Comparison of ENCODE assay signal across 9 cellular contexts in genomic region chr11:125224391-125225015, GRCh38. TPM values are rescaled to one million over a fixed set of nuclear protein-coding genes. Genes with fewer than 3 reads are reported as not detected.
DNase-seq lines count a peak whose midpoint lies in the region; ATAC-seq, FAIRE-seq and TF ChIP-seq lines count a peak whose summit lies in the region.
"Had no signal": no experiment of that assay in that cellular context is flagged by ENCODE, and none has a peak within 500 bp of the region (broad histone marks: within the 10 kb centered on the region; RNA-seq: fewer than 3 reads in every experiment).

No MANE protein-coding gene starts in this region.

- no peak overlapping the region for H3K27ac ChIP-seq in endothelial cell of umbilical vein (ENCODE audit: insufficient read depth, low read depth, low read length)

- H3K4me1 ChIP-seq in BE2C (no peaks in the 10 kb centered on the region), endothelial cell of umbilical vein (ENCODE audit: control insufficient read depth, extremely low read depth, insufficient read depth, low read length) (no peaks in the 10 kb centered on the region)

- no peak overlapping the region for H3K27ac Mint-ChIP-seq in mesothelial cell of epicardium
- no peak overlapping the region for H3K27ac Mint-ChIP-seq in activated T-cell treated with anti-CD3 and anti-CD28 coated beads, Interleukin-2, amount 50 U/mL, for 72 hours

- TF ChIP-seq CTCF in BE2C (IDR thresholded peaks at IDR 0.05; ENCODE audit: low read depth, low read length) = peak; percentile 16; the same call in 1 of the 2 replicates
- TF ChIP-seq CTCF in endothelial cell of umbilical vein (IDR thresholded peaks at IDR 0.05; ENCODE audit: extremely low read depth in 1 of 2, insufficient read depth in 1 of 2, low read depth in 1 of 2, low read length in 2 of 2) = peak in 1 of 2 donors; percentile 28
- TF ChIP-seq CTCF in mesothelial cell of epicardium (IDR thresholded peaks at IDR 0.05; ENCODE audit: unreplicated experiment) = peak; percentile 30

- DNase-seq in BE2C = no peak
- peak; percentile 12 for DNase-seq in M059J (ENCODE audit: low read depth)
- peak; percentile 45 for DNase-seq in endothelial cell of umbilical vein (ENCODE audit: low read depth, low spot score)
- no peak for DNase-seq in mesothelial cell of epicardium (ENCODE audit: low spot score in 2 of 2, unreplicated experiment in 2 of 2)
- DNase-seq in effector CD8-positive, alpha-beta T cell (lab: John Stamatoyannopoulos, UW) = no peak
- DNase-seq in NCI-H2029 (lab: John Stamatoyannopoulos, UW) = no peak
- DNase-seq in activated T-cell treated with anti-CD3 and anti-CD28 coated beads, Interleukin-2, amount 50 U/mL, for 72 hours = no peak
- DNase-seq: NCI-H146 had no signal

- H3K27me3 ChIP-seq in BE2C (peaks cover 12% of the 10 kb centered on the region), endothelial cell of umbilical vein (ENCODE audit: control insufficient read depth in 2 of 2, insufficient read depth in 2 of 2, low read length in 2 of 2) (peaks cover 0 to 2% of the 10 kb centered on the region in 2 experiments)

- H3K27me3 Mint-ChIP-seq in mesothelial cell of epicardium (ENCODE audit: low read depth) = peaks cover 5% of the 10 kb centered on the region
- no peaks in the 10 kb centered on the region for H3K27me3 Mint-ChIP-seq in activated T-cell treated with anti-CD3 and anti-CD28 coated beads, Interleukin-2, amount 50 U/mL, for 72 hours (ENCODE audit: low read depth)

- dilution Hi-C loops in endothelial cell of umbilical vein (cut with MboI; ENCODE audit: extremely low pct_ligation_motif_present, low sequenced_read_pairs) = no loop called here

- no peaks in the 10 kb centered on the region for H3K36me3 Mint-ChIP-seq in mesothelial cell of epicardium
- no peaks in the 10 kb centered on the region for H3K36me3 Mint-ChIP-seq in activated T-cell treated with anti-CD3 and anti-CD28 coated beads, Interleukin-2, amount 50 U/mL, for 72 hours (ENCODE audit: insufficient read depth in 2 of 2)

- intact Hi-C loops in endothelial cell of umbilical vein (cut with micrococcal nuclease) = loop anchor here (1.0 to 2.0 kb wide), 3 partner anchors 58 to 133 kb away; no protein-coding TSS in a partner anchor

- H2AFZ ChIP-seq in endothelial cell of umbilical vein (ENCODE audit: low read depth, low read length) = no peak overlapping the region

- POLR2A ChIA-PET in endothelial cell of umbilical vein (lab: Charles Lee) = no interaction called here

- H3K9me3 ChIP-seq in BE2C (no peaks in the 10 kb centered on the region), endothelial cell of umbilical vein (replicated peaks; ENCODE audit: control insufficient read depth, insufficient read depth, low read length) (no peaks in the 10 kb centered on the region)

- TF ChIP-seq POLR2A in endothelial cell of umbilical vein (IDR thresholded peaks at IDR 0.05; ENCODE audit: low read depth, low read length) = no peak

- H3K4me3 Mint-ChIP-seq in mesothelial cell of epicardium = no peak overlapping the region
- no peak overlapping the region for H3K4me3 Mint-ChIP-seq in activated T-cell treated with anti-CD3 and anti-CD28 coated beads, Interleukin-2, amount 50 U/mL, for 72 hours

- H3K4me1 Mint-ChIP-seq in mesothelial cell of epicardium = peaks cover 53% of the 10 kb centered on the region
- no peaks in the 10 kb centered on the region for H3K4me1 Mint-ChIP-seq in activated T-cell treated with anti-CD3 and anti-CD28 coated beads, Interleukin-2, amount 50 U/mL, for 72 hours (ENCODE audit: low read depth)

- H3K9ac ChIP-seq in endothelial cell of umbilical vein (replicated peaks; ENCODE audit: extremely low read depth, insufficient read depth, low read length) = no peak overlapping the region

- CTCF ChIA-PET in endothelial cell of umbilical vein (lab: Charles Lee) = interaction anchor here (0.6 to 3.4 kb wide), 14 partner anchors 10 to 387 kb away, joined by 3 to 21 read pairs (median 4); partner anchors contain the start of gene PKNOX2

- H3K36me3 ChIP-seq in BE2C (no peaks in the 10 kb centered on the region), endothelial cell of umbilical vein (ENCODE audit: control insufficient read depth in 2 of 2, extremely low read depth in 1 of 2, insufficient read depth in 2 of 2, low read length in 2 of 2) (no peaks in the 10 kb centered on the region)

- H4K20me1 ChIP-seq in endothelial cell of umbilical vein (replicated peaks; ENCODE audit: control insufficient read depth, extremely low read depth, insufficient read depth, low read length) = no peaks in the 10 kb centered on the region

- H3K9me3 Mint-ChIP-seq in mesothelial cell of epicardium = no peaks in the 10 kb centered on the region
- H3K9me3 Mint-ChIP-seq in activated T-cell treated with anti-CD3 and anti-CD28 coated beads, Interleukin-2, amount 50 U/mL, for 72 hours = no peaks in the 10 kb centered on the region

- no peaks in the 10 kb centered on the region for H3K79me2 ChIP-seq in endothelial cell of umbilical vein (ENCODE audit: control insufficient read depth, insufficient read depth, low read length)

- H3K9me1 ChIP-seq in endothelial cell of umbilical vein (replicated peaks; ENCODE audit: control insufficient read depth, extremely low read depth, insufficient read depth, low read length) = no peaks in the 10 kb centered on the region

- ATAC-seq in activated T-cell treated with anti-CD3 and anti-CD28 coated beads, Interleukin-2, amount 50 U/mL, for 72 hours (replicated peaks in 1 of 2) = no peak
- ATAC-seq in HG02885 (IDR thresholded peaks at IDR 0.05; ENCODE audit: poor library complexity, unreplicated experiment) = no peak

- no peak overlapping the region for H3K4me2 ChIP-seq in endothelial cell of umbilical vein (ENCODE audit: insufficient read depth, low read length)

- H3K4me3 ChIP-seq in BE2C (ENCODE audit: low read depth, low read length) (no peak overlapping the region), endothelial cell of umbilical vein (replicated peaks in 1 of 3; ENCODE audit: insufficient read depth in 1 of 3, low read depth in 1 of 3, low read length in 3 of 3) (no peak overlapping the region)

- BruUV-seq in endothelial cell of umbilical vein (replicated peaks; lab: Mats Ljungman, UMichigan) = no TSS peak

- no peak for FAIRE-seq in endothelial cell of umbilical vein (lab: Jason Lieb, UNC)

TF ChIP-seq in endothelial cell of umbilical vein, 7 proteins besides CTCF, POLR2A, EP300 and RAD21:
- TF ChIP-seq EZH2 (IDR thresholded peaks at IDR 0.05; ENCODE audit: borderline replicate concordance, low read depth, low read length, severe bottlenecking) = no peak
- no peak for TF ChIP-seq MYC (IDR thresholded peaks at IDR 0.05; ENCODE audit: low read depth, low read length)
- no peak for TF ChIP-seq FOS (IDR thresholded peaks at IDR 0.05; ENCODE audit: borderline replicate concordance, insufficient read depth, low read length)
- no peak for TF ChIP-seq MAX (IDR thresholded peaks at IDR 0.05; ENCODE audit: insufficient read depth, insufficient read length)
- no peak for TF ChIP-seq POLR2AphosphoS5 (IDR thresholded peaks at IDR 0.05; ENCODE audit: insufficient read depth, low read depth, low read length)
- no peak for TF ChIP-seq GATA2 (IDR thresholded peaks at IDR 0.05; ENCODE audit: insufficient read depth, insufficient read length, low read depth, low read length)
- no peak for TF ChIP-seq JUN (IDR thresholded peaks at IDR 0.05; ENCODE audit: borderline replicate concordance, insufficient read depth, insufficient read length, low read depth)

RNA-seq across cellular contexts. Expression of gene PKNOX2, which starts 60.0 kb away (rescaled TPM):
- polyA plus RNA-seq in BE2C (2012; ENCODE audit: insufficient read depth, insufficient read length, low read depth) = not detected
- total RNA-seq in M059J (2014; rRNA removed; shearing (Covaris generic)) = not detected in 2 replicates
- total RNA-seq in endothelial cell of umbilical vein (0.11 and 0.14 TPM in 2 replicates), mesothelial cell of epicardium (20.4 to 23.1 TPM (median 22.2 TPM) in 3 replicates)
- 0.89 and 0.91 TPM in 2 replicates for polyA plus RNA-seq in endothelial cell of umbilical vein
- 0.77 and 1.1 TPM in 2 replicates for polyA plus RNA-seq in endothelial cell of umbilical vein (2011; cell fraction: cytosol; rRNA removed)
- polyA plus RNA-seq in endothelial cell of umbilical vein (2011; cell fraction: nucleus; rRNA removed) = 1.4 and 2.9 TPM in 2 replicates
- 0.15 TPM in 1 of 2 replicates, not detected in the other for polyA plus RNA-seq in endothelial cell of umbilical vein (2012)
- polyA minus RNA-seq in endothelial cell of umbilical vein = 1.1 and 1.4 TPM in 2 replicates
- polyA minus RNA-seq in endothelial cell of umbilical vein (2011; cell fraction: cytosol; rRNA and poly(A)+ RNA removed) = not detected
- polyA minus RNA-seq in endothelial cell of umbilical vein (2011; cell fraction: nucleus; rRNA and poly(A)+ RNA removed) = 1.0 and 3.6 TPM in 2 replicates
- total RNA-seq in activated T-cell treated with anti-CD3 and anti-CD28 coated beads, Interleukin-2, amount 50 U/mL, for 72 hours = not detected

Comparison
In these comparisons a context has a peak if more than half of its experiments do, and no peak if none do; other contexts are left out.
1. DNase-seq: peak in M059J (single experiment) and endothelial cell of umbilical vein (single experiment); none in BE2C (single experiment), mesothelial cell of epicardium (0 of 2), effector CD8-positive, alpha-beta T cell (single experiment), NCI-H2029 (single experiment) and activated T-cell treated with anti-CD3 and anti-CD28 coated beads, Interleukin-2, amount 50 U/mL, for 72 hours (0 of 2).
2. RNA of gene PKNOX2, which starts 60.0 kb away (total RNA-seq): 20.4 to 23.1 TPM in mesothelial cell of epicardium; 0.11 to 0.14 TPM in endothelial cell of umbilical vein, not detected in activated T-cell treated with anti-CD3 and anti-CD28 coated beads, Interleukin-2, amount 50 U/mL, for 72 hours and not detected in M059J; every median in the first group is over 10 times any median in the second.